ENCODE assay signal across 1 cellular context in the genomic region with DNA sequence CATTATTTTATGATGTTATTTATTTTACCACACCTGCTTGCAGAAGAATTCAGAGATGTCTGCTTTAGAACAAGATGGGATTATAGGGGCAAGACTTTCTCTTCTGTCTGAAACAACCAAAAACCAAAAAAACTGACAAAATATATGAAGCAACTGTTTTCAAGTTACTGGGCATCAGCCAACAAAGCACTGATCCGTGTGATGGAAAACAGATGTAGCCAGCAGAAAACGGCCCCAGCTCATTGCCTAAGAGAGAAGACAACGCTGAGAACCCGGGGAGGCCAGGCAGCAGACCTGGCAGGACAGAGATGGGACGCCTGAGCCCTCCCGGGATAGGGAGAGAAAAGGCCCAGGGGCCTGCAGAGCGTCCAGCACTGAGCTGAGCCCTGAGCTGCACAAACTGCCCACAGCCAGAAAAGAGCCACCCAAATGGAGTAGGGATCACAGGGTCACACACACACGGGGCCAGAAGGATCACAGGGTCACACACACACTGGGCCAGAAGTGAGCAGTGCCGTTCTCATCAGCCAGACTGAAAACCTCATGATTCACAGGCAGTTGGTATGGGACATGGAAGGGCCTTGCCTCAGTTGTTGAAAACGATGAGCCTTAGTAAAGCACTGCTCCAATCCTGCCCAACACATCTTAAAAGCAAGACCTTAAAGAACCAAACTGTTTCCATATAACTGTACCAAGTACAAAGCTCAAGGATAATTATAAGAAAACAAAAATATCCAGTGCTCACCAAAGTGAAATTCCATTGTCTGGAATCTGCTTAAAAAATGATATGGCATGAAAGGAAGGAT.
TF ChIP-seq lines count a peak whose summit lies in the region.

No MANE protein-coding gene starts in this region.

TF ChIP-seq in SK-N-SH treated with all-trans-retinoic acid at 6 μM for 48 hours, 23 proteins besides CTCF, POLR2A, EP300 and RAD21 (continued from another document):
- TF ChIP-seq, protein P1, sequence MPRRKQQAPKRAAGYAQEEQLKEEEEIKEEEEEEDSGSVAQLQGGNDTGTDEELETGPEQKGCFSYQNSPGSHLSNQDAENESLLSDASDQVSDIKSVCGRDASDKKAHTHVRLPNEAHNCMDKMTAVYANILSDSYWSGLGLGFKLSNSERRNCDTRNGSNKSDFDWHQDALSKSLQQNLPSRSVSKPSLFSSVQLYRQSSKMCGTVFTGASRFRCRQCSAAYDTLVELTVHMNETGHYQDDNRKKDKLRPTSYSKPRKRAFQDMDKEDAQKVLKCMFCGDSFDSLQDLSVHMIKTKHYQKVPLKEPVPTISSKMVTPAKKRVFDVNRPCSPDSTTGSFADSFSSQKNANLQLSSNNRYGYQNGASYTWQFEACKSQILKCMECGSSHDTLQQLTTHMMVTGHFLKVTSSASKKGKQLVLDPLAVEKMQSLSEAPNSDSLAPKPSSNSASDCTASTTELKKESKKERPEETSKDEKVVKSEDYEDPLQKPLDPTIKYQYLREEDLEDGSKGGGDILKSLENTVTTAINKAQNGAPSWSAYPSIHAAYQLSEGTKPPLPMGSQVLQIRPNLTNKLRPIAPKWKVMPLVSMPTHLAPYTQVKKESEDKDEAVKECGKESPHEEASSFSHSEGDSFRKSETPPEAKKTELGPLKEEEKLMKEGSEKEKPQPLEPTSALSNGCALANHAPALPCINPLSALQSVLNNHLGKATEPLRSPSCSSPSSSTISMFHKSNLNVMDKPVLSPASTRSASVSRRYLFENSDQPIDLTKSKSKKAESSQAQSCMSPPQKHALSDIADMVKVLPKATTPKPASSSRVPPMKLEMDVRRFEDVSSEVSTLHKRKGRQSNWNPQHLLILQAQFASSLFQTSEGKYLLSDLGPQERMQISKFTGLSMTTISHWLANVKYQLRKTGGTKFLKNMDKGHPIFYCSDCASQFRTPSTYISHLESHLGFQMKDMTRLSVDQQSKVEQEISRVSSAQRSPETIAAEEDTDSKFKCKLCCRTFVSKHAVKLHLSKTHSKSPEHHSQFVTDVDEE (CRISPR knock-in tag; IDR thresholded peaks at IDR 0.05): peak; percentile 87
- no peak for TF ChIP-seq OSR1 (CRISPR knock-in tag; IDR thresholded peaks at IDR 0.05)
- 0 out of 2 replicates have a peak, but pooled peaks have one; percentile 77 for TF ChIP-seq CSDC2 (CRISPR knock-in tag; IDR thresholded peaks at IDR 0.05)
